Comparison of ENCODE assay signal across 8 cellular contexts in the genomic region with DNA sequence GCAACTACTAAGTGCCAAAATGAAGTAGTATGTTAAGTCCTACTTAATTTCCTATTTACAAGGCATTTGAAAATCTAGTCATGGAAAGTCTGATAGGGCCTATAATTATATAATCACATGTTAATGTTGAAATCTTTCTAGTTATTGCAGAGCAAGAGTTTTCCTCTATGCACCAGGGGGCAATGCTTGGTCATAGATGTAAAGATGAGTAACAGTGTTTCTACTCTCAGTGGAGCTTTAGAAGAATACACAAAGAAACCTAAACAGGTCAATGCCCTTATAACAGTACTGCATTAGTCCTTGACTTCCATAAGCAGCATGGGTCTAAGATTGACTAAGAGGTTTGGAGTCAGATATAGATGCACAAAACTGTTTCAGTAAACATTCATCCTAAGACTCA.
DNase-seq lines count a peak whose midpoint lies in the region; ATAC-seq and TF ChIP-seq lines count a peak whose summit lies in the region.

No MANE protein-coding gene starts in this region.

- peak; percentile 21 for TF ChIP-seq CTCF in lung (IDR thresholded peaks at IDR 0.05; ENCODE audit: control extremely low read depth, extremely low read depth)

- no peaks in the 10 kb centered on the region for H3K36me3 Mint-ChIP-seq in CD4-positive, CD25-positive, alpha-beta regulatory T cell

- peaks cover under 1% of the 10 kb centered on the region for H3K27me3 Mint-ChIP-seq in CD4-positive, CD25-positive, alpha-beta regulatory T cell

- H3K4me1 ChIP-seq in CD4-positive, CD25-positive, alpha-beta regulatory T cell (ENCODE audit: control insufficient read depth, insufficient read depth, low read length, poor library complexity, severe bottlenecking), result no peaks in the 10 kb centered on the region
- H3K4me1 ChIP-seq in lung (ENCODE audit: control insufficient read depth in 2 of 2, insufficient read depth in 2 of 2, low read length in 2 of 2), result peaks cover 0 to 3% of the 10 kb centered on the region in 2 donors

- H3K27ac ChIP-seq in CD4-positive, CD25-positive, alpha-beta regulatory T cell (ENCODE audit: insufficient read depth, low read length, poor library complexity, severe bottlenecking), result no peak overlapping the region
- H3K27ac ChIP-seq in lung (ENCODE audit: low read depth in 1 of 2, low read length in 1 of 2), result no peak overlapping the region

- H3K4me3 Mint-ChIP-seq in CD4-positive, CD25-positive, alpha-beta regulatory T cell, result no peak overlapping the region

- H3K27me3 ChIP-seq in CD4-positive, CD25-positive, alpha-beta regulatory T cell (ENCODE audit: control insufficient read depth, insufficient read depth, low read length), result no peaks in the 10 kb centered on the region
- no peaks in the 10 kb centered on the region for H3K27me3 ChIP-seq in lung (ENCODE audit: control insufficient read depth, insufficient read depth)

- H3K9me3 Mint-ChIP-seq in CD4-positive, CD25-positive, alpha-beta regulatory T cell, result no peaks in the 10 kb centered on the region

- no peaks in the 10 kb centered on the region for H3K36me3 ChIP-seq in CD4-positive, CD25-positive, alpha-beta regulatory T cell (ENCODE audit: control insufficient read depth, insufficient read depth, low read length)
- H3K36me3 ChIP-seq in lung (ENCODE audit: control insufficient read depth in 2 of 2, insufficient read depth in 2 of 2, low read length in 2 of 2), result no peaks in the 10 kb centered on the region

- no peaks in the 10 kb centered on the region for H3K9me3 ChIP-seq in CD4-positive, CD25-positive, alpha-beta regulatory T cell (ENCODE audit: control insufficient read depth in 2 of 2, low read length in 2 of 2)
- H3K9me3 ChIP-seq in lung (ENCODE audit: control insufficient read depth in 2 of 2, insufficient read depth in 1 of 2, low read length in 1 of 2), result no peaks in the 10 kb centered on the region

- no peak overlapping the region for H3K4me3 ChIP-seq in CD4-positive, CD25-positive, alpha-beta regulatory T cell (ENCODE audit: low read depth, low read length)
- no peak overlapping the region for H3K4me3 ChIP-seq in lung

- H3K27ac Mint-ChIP-seq in CD4-positive, CD25-positive, alpha-beta regulatory T cell, result no peak overlapping the region

- peak in 1 of 2 donors; percentile 56 for ATAC-seq in CD4-positive, CD25-positive, alpha-beta regulatory T cell (ENCODE audit: low read depth in 2 of 2)
- ATAC-seq in HG03565 (IDR thresholded peaks at IDR 0.05; ENCODE audit: unreplicated experiment) (peak; percentile 65), lung (ENCODE audit: insufficient read depth, low FRiP score) (no peak)

- DNase-seq in CD4-positive, CD25-positive, alpha-beta regulatory T cell, result peak in 2 of 3 donors; percentile 8 to 16
- DNase-seq in amniotic stem cell (lab: John Stamatoyannopoulos, UW) (peak; percentile 39), lung (ENCODE audit: low spot score) (no peak), GM19238 (ENCODE audit: insufficient read length, low spot score) (no peak), NCI-H2029 treated with DMSO at 0.1 percent for 48 hours (lab: John Stamatoyannopoulos, UW) (no peak), NCI-H187 (lab: John Stamatoyannopoulos, UW) (no peak), occipital lobe (lab: John Stamatoyannopoulos, UW) (no peak)

- H3K4me1 Mint-ChIP-seq in CD4-positive, CD25-positive, alpha-beta regulatory T cell, result no peaks in the 10 kb centered on the region

Comparison
In these comparisons a context has a peak if more than half of its experiments do, and no peak if none do; other contexts are left out.
1. DNase-seq: peak in CD4-positive, CD25-positive, alpha-beta regulatory T cell (2 of 3) and amniotic stem cell (single experiment); none in lung (single experiment), GM19238 (single experiment), NCI-H2029 treated with DMSO at 0.1 percent for 48 hours (single experiment), NCI-H187 (0 of 2) and occipital lobe (single experiment).